In the genomic region with DNA sequence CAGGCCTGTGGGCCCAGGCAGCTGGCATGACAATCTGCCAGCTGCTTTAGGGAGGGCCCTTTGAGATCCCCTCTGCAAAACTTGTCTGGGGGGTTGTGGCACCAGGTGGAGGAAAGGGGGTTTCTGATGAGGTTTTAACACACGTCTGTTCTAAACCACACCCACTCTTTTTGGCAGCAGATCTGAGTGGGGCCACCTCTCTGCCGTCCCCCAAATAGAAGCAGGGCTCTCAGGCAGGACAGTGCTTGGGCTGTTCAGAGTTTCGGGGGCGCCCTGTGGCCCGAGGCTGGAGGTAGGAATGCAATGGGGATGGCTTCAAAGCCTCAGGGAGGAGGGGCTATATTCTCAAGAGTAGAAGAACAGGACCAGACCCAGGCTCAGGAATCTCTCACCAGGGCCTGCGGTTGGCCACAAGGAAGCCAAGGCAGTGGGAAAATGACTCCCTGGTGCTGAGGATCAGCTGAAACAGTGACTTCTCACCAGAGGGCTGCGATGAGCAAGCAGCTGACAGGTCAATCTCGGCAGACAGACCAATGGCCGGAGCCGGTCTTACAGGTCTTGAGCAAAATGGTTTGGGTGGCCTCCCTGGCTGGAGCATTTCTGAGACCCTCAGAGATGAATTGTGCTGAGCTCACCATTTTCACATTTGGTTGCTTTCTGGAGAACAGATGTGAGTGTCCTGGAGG, we compare ENCODE assay signal across 12 cellular contexts. TPM values are rescaled to one million over a fixed set of nuclear protein-coding genes. Genes with fewer than 3 reads are reported as not detected.
DNase-seq lines count a peak whose midpoint lies in the region; ATAC-seq and TF ChIP-seq lines count a peak whose summit lies in the region.
"Had no signal": no experiment of that assay in that cellular context is flagged by ENCODE, and none has a peak within 500 bp of the region (broad histone marks: within the 10 kb centered on the region; RNA-seq: fewer than 3 reads in every experiment).

No MANE protein-coding gene starts in this region.

- H3K4me1 ChIP-seq in body of pancreas (peaks cover 30% of the 10 kb centered on the region), upper lobe of right lung (no peaks in the 10 kb centered on the region)

- TF ChIP-seq CTCF in body of pancreas (IDR thresholded peaks at IDR 0.05) (no peak), lower leg skin (IDR thresholded peaks at IDR 0.05) (no peak), upper lobe of right lung (IDR thresholded peaks at IDR 0.05) (no peak)

- H3K9me3 ChIP-seq in body of pancreas (no peaks in the 10 kb centered on the region), upper lobe of right lung (no peaks in the 10 kb centered on the region)

- TF ChIP-seq POLR2A in body of pancreas (IDR thresholded peaks at IDR 0.05) (no peak), lower leg skin (IDR thresholded peaks at IDR 0.05) (no peak)

- H3K4me3 ChIP-seq in body of pancreas (no peak overlapping the region), lower leg skin (ENCODE audit: low read depth, poor library complexity, severe bottlenecking) (no peak overlapping the region), upper lobe of right lung (no peak overlapping the region)

- H3K36me3 ChIP-seq in body of pancreas (replicated peaks in 1 of 2; ENCODE audit: insufficient read depth in 1 of 2, low read depth in 2 of 2) (no peaks in the 10 kb centered on the region), upper lobe of right lung (no peaks in the 10 kb centered on the region)

- H3K27ac ChIP-seq in body of pancreas: peak overlapping the region in 3 of 4 donors; percentile 65 to 76 (median 68)
- H3K27ac ChIP-seq in upper lobe of right lung: no peak overlapping the region

- 75 to 86% methylated on average over 7 to 10 of the region's 10 CpGs for WGBS in body of pancreas, 2 donors
- 45 to 71% methylated on average over 9 to 10 of the region's 10 CpGs for WGBS in lower leg skin, 2 donors

- ATAC-seq in body of pancreas (no peak), upper lobe of right lung (no peak)

- intact Hi-C loops in body of pancreas (cut with DNase I): no loop called here
- intact Hi-C loops in lower leg skin (cut with DNase I; ENCODE audit: low total_unique reads): no loop called here
- intact Hi-C loops in upper lobe of right lung (cut with DNase I): no loop called here

- no peaks in the 10 kb centered on the region for H3K27me3 ChIP-seq in body of pancreas
- H3K27me3 ChIP-seq in upper lobe of right lung: peaks cover 6% of the 10 kb centered on the region

- DNase-seq in AG08395 (ENCODE audit: low spot score) (peak; percentile 73), HPDE6-E6E7 (ENCODE audit: extremely low spot score) (peak; percentile 53), body of pancreas (no peak), lower leg skin (ENCODE audit: low spot score in 2 of 2) (peak; percentile 30 to 83), DMS 273 treated with DMSO at 0.1 percent for 48 hours (lab: John Stamatoyannopoulos, UW) (no peak), Kasumi-1 (lab: John Stamatoyannopoulos, UW) (no peak), T1000 (lab: John Stamatoyannopoulos, UW) (no peak), upper lobe of right lung (no peak)
- DNase-seq: right cardiac atrium had no signal

RNA-seq across cellular contexts. Expression of a gene that starts 1.5 kb away (rescaled TPM):
- total RNA-seq in body of pancreas (1 to 10 TPM in 1 of 2 donors, under 1 TPM in 1; 0.52 to 2.0 TPM), lower leg skin (1,000 to 10,000 TPM; 2,541 to 6,567 (median 4,278) TPM), upper lobe of right lung (8.8 TPM)
- total RNA-seq: B cell, right cardiac atrium had no signal

RNA-seq across cellular contexts. Expression of a gene that starts 28.7 kb away (rescaled TPM):
- total RNA-seq in body of pancreas: not detected
- 100 to 1,000 TPM in 2 of 4 donors, 10 to 100 TPM in 2; 75.3 to 617 (median 182) TPM for total RNA-seq in lower leg skin
- total RNA-seq in upper lobe of right lung: 3.0 TPM
- total RNA-seq: B cell, mononuclear cell, right cardiac atrium had no signal

RNA-seq across cellular contexts. Expression of a gene that starts 31.2 kb away (rescaled TPM):
- not detected for total RNA-seq in body of pancreas
- total RNA-seq in lower leg skin: 10 to 100 TPM in 1 of 4 donors, 1 to 10 TPM in 1, under 1 TPM in 1, not detected in 1; 0.32 to 61.7 (median 1.6) TPM
- not detected for total RNA-seq in upper lobe of right lung
- total RNA-seq: B cell, mononuclear cell, right cardiac atrium, ureter had no signal

RNA-seq across cellular contexts. Expression of a gene that starts 48.1 kb away (rescaled TPM):
- not detected for total RNA-seq in body of pancreas
- 10 to 100 TPM in 1 of 4 donors, 1 to 10 TPM in 1, under 1 TPM in 1, not detected in 1; 0.13 to 11.0 (median 1.0) TPM for total RNA-seq in lower leg skin
- not detected for total RNA-seq in upper lobe of right lung
- total RNA-seq: B cell, mononuclear cell, right cardiac atrium had no signal

RNA-seq across cellular contexts. Expression of a gene that starts 51.9 kb away (rescaled TPM):
- total RNA-seq in body of pancreas (not detected), lower leg skin (10 to 100 TPM in 1 of 4 donors, 1 to 10 TPM in 1, under 1 TPM in 2; 0.30 to 14.6 (median 0.82) TPM), upper lobe of right lung (not detected)
- total RNA-seq: B cell had no signal

Comparison
In these comparisons a context has a peak if more than half of its experiments do, and no peak if none do; other contexts are left out.
1. DNase-seq: peak in AG08395 (single experiment), HPDE6-E6E7 (single experiment) and lower leg skin (2 of 2); none in body of pancreas (0 of 4), DMS 273 treated with DMSO at 0.1 percent for 48 hours (single experiment), Kasumi-1 (0 of 2), T1000 (single experiment) and upper lobe of right lung (single experiment).
2. RNA of a gene that starts 1.5 kb away (total RNA-seq): 2,541 to 6,567 TPM in lower leg skin; 8.8 TPM in upper lobe of right lung (single experiment) and 0.52 to 2.0 TPM in body of pancreas; every median in the first group is over 100 times any median in the second.
3. RNA of a gene that starts 28.7 kb away (total RNA-seq): 75.3 to 617 TPM in lower leg skin; 3.0 TPM in upper lobe of right lung (single experiment) and not detected in body of pancreas; every median in the first group is over 10 times any median in the second.